8 cellular contexts compared by ENCODE assay signal in the genomic region with DNA sequence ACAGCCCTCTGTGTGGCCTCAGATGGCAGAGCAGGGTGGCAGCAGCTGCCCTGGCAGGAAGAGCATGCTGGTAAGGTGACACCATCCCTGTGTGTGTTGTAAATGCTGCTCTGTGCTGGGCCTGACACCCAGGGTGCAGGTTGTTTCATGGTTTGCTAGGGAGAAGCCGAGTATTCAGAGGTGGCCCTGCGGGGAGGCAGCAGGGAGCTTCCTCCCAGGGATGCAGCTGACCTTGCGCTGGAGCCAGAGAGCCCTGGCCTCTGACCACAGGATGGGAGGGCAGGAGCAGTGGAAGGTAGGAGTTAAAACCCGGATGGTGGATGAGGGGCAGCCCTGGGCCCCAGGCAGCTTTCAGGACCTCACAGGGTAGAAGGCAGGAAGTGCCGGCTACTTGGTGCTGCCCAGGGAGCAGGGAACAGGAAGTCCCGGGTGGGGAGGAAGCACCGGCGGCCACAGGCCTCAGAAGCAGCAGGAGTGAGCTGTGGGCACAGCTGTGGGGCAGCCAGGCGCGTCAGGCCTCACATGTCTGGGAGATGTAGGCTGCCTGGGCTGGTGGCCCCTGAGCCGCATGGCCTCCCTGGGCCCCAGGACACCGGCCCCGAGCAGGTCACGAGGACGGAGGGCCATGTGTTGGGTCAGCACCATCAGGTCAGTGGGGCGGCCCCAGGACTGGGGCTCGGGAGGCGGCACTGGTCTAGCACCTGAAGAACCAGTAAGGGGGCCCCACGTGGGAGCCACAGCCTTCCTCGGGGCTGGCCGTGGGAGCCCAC. TPM values are rescaled to one million over a fixed set of nuclear protein-coding genes. Genes with fewer than 3 reads are reported as not detected.
DNase-seq lines count a peak whose midpoint lies in the region; ATAC-seq and TF ChIP-seq lines count a peak whose summit lies in the region.

No MANE protein-coding gene starts in this region.

- H3K9ac ChIP-seq in SK-N-SH = no peak overlapping the region; the same call in 1 of the 2 replicates

- H3K4me3 ChIP-seq in SK-N-SH (ENCODE audit: low read depth in 2 of 2, low read length in 1 of 2) = no peak overlapping the region
- peak overlapping the region; percentile 21 to 49 for H3K4me3 ChIP-seq in ascending aorta

- H4K20me1 ChIP-seq in SK-N-SH (ENCODE audit: insufficient read depth) = no peaks in the 10 kb centered on the region

- CTCF ChIA-PET in SK-N-SH (lab: Yijun Ruan, JAX) = interaction anchor here (1.2 kb wide), 1 partner anchor 36 kb away, joined by 3 read pairs; no protein-coding TSS in a partner anchor

- peak overlapping the region; percentile 19; the same call in 1 of the 2 replicates for H3K4me2 ChIP-seq in SK-N-SH

- H3K9me2 ChIP-seq in SK-N-SH = no peaks in the 10 kb centered on the region

- peak overlapping the region; percentile 78; the same call in 1 of the 2 replicates for H2AFZ ChIP-seq in SK-N-SH (ENCODE audit: low read depth)

- WGBS in SK-N-SH (ENCODE audit: low lambda C conversion rate) = 73% methylated on average over 5 of the region's 21 CpGs

- POLR2A ChIA-PET in SK-N-SH (lab: Yijun Ruan, JAX) = interaction anchor here (0.6 kb wide), 1 partner anchor 44 kb away, joined by 3 read pairs; no protein-coding TSS in a partner anchor

- H3K27me3 ChIP-seq in SK-N-SH (ENCODE audit: insufficient read depth) (no peaks in the 10 kb centered on the region), ascending aorta (no peaks in the 10 kb centered on the region)

- peaks cover 4% of the 10 kb centered on the region for H3F3A ChIP-seq in SK-N-SH (replicated peaks; ENCODE audit: insufficient read depth)

- H3K27ac ChIP-seq in SK-N-SH (ENCODE audit: low read depth in 2 of 2, low read length in 1 of 2) (peak overlapping the region; percentile 15 to 81; a peak in 3 of 4 replicates), ascending aorta (peak overlapping the region; percentile 40 to 72)

- H3K79me2 ChIP-seq in SK-N-SH (ENCODE audit: insufficient read depth) = 0 out of 2 replicates have a peak, but pooled peaks cover under 1% of the 10 kb centered on the region

- ATAC-seq in GM19468 (IDR thresholded peaks at IDR 0.05; ENCODE audit: extremely low read depth, unreplicated experiment) = peak; percentile 31

- H3K36me3 ChIP-seq in SK-N-SH (replicated peaks in 1 of 2; ENCODE audit: control insufficient read depth in 1 of 2, insufficient read depth in 2 of 2, low read length in 1 of 2) (peaks cover 0 to 5% of the 10 kb centered on the region in 2 experiments), ascending aorta (no peaks in the 10 kb centered on the region)

- TF ChIP-seq RAD21 in SK-N-SH (IDR thresholded peaks at IDR 0.05; ENCODE audit: low read length) = no peak

- no peak for TF ChIP-seq EP300 in SK-N-SH (IDR thresholded peaks at IDR 0.05; ENCODE audit: borderline replicate concordance in 1 of 2, low read depth in 1 of 2, low read length in 1 of 2)

- DNase-seq in COLO829 (ENCODE audit: low spot score) = peak; percentile 78
- DNase-seq in HT1080 (ENCODE audit: low read depth) = peak; percentile 91
- DNase-seq in SK-N-SH = peak; percentile 82
- peak; percentile 57 to 86 for DNase-seq in ascending aorta (ENCODE audit: low spot score in 2 of 2)
- DNase-seq in iPS-NIHi11 (ENCODE audit: low spot score) = peak; percentile 75
- peak; percentile 44 for DNase-seq in stimulated activated CD4-positive, alpha-beta T cell treated with anti-CD3 and anti-CD28 coated beads, Interleukin-12 subunit alpha, Interleukin-12 subunit beta, amount 100 ng/mL, for 4 hours
- DNase-seq in middle frontal gyrus (ENCODE audit: extremely low spot score, low spot score) = no peak

- peaks cover 5% of the 10 kb centered on the region; the same call in 1 of the 2 replicates for H3K9me3 ChIP-seq in SK-N-SH
- peaks cover 0 to 9% of the 10 kb centered on the region in 2 donors for H3K9me3 ChIP-seq in ascending aorta

- no peak for TF ChIP-seq CTCF in SK-N-SH (IDR thresholded peaks at IDR 0.05)
- no peak for TF ChIP-seq CTCF in ascending aorta (IDR thresholded peaks at IDR 0.05)

- H3K4me1 ChIP-seq in SK-N-SH (ENCODE audit: control insufficient read depth in 1 of 2, insufficient read depth in 2 of 2, low read depth in 1 of 2, low read length in 1 of 2) (peaks cover 0 to 53% of the 10 kb centered on the region in 2 experiments; a peak in 1 of 4 replicates), ascending aorta (no peaks in the 10 kb centered on the region)

- intact Hi-C loops in ascending aorta (cut with DNase I) = no loop called here

TF ChIP-seq in SK-N-SH, 30 proteins besides CTCF, POLR2A, EP300 and RAD21:
- TF ChIP-seq TAF1 (IDR thresholded peaks at IDR 0.05; ENCODE audit: borderline replicate concordance, low read depth, low read length) (0 out of 2 replicates have a peak, but pooled peaks have one; percentile 9), GABPA (IDR thresholded peaks at IDR 0.05; ENCODE audit: low read depth) (peak; percentile 65), EZH2phosphoT487 (IDR thresholded peaks at IDR 0.05; ENCODE audit: borderline replicate concordance, low read depth) (no peak), MXI1 (IDR thresholded peaks at IDR 0.05; ENCODE audit: low read depth, low read length) (peak; percentile 36; the same call in 1 of the 2 replicates)
TF ChIP-seq in SK-N-SH: peak in this region for 3.

RNA-seq across cellular contexts. Expression of gene SH3BP2, which starts 19.1 kb away (rescaled TPM):
- 25.3 and 35.1 TPM in 2 replicates for total RNA-seq in HT1080 (2014; rRNA removed; shearing (Covaris generic))
- 13.9 and 14.8 TPM in 2 replicates for polyA plus RNA-seq in HT1080 (2015; cell fraction: cytosol; rRNA removed)
- 64.3 and 75.6 TPM in 2 replicates for polyA plus RNA-seq in HT1080 (2015; cell fraction: nucleus; rRNA removed)
- 25.2 and 26.8 TPM in 2 replicates for polyA plus RNA-seq in SK-N-SH (2012; rRNA removed)
- polyA plus RNA-seq in SK-N-SH (2012; cell fraction: cytosol; rRNA removed) = 5.6 and 8.5 TPM in 2 replicates
- polyA plus RNA-seq in SK-N-SH (2012; cell fraction: nucleus; rRNA removed) = 132 and 143 TPM in 2 replicates
- 70.6 TPM for total RNA-seq in ascending aorta

RNA-seq across cellular contexts. Expression of gene ADD1, which starts 31.6 kb away (rescaled TPM):
- 102 and 129 TPM in 2 replicates for total RNA-seq in HT1080 (2014; rRNA removed; shearing (Covaris generic))
- 66.5 and 81.5 TPM in 2 replicates for polyA plus RNA-seq in HT1080 (2015; cell fraction: cytosol; rRNA removed)
- 107 and 115 TPM in 2 replicates for polyA plus RNA-seq in HT1080 (2015; cell fraction: nucleus; rRNA removed)
- 97.0 and 155 TPM in 2 replicates for polyA plus RNA-seq in SK-N-SH (2012; rRNA removed)
- 100 and 114 TPM in 2 replicates for polyA plus RNA-seq in SK-N-SH (2012; cell fraction: cytosol; rRNA removed)
- 317 and 506 TPM in 2 replicates for polyA plus RNA-seq in SK-N-SH (2012; cell fraction: nucleus; rRNA removed)
- total RNA-seq in ascending aorta = 261 TPM

RNA-seq across cellular contexts. Expression of gene TNIP2, which starts 55.9 kb away (rescaled TPM):
- total RNA-seq in HT1080 (2014; rRNA removed; shearing (Covaris generic)) = 62.4 and 72.5 TPM in 2 replicates
- 54.2 and 54.8 TPM in 2 replicates for polyA plus RNA-seq in HT1080 (2015; cell fraction: cytosol; rRNA removed)
- polyA plus RNA-seq in HT1080 (2015; cell fraction: nucleus; rRNA removed) = 52.2 and 56.0 TPM in 2 replicates
- 68.2 and 78.9 TPM in 2 replicates for polyA plus RNA-seq in SK-N-SH (2012; rRNA removed)
- polyA plus RNA-seq in SK-N-SH (2012; cell fraction: cytosol; rRNA removed) = 47.4 and 57.1 TPM in 2 replicates
- 175 and 261 TPM in 2 replicates for polyA plus RNA-seq in SK-N-SH (2012; cell fraction: nucleus; rRNA removed)
- total RNA-seq in ascending aorta = 65.6 TPM

Comparison
In these comparisons a context has a peak if more than half of its experiments do, and no peak if none do; other contexts are left out.
1. H3K4me3 ChIP-seq: peak in ascending aorta (2 of 2); none in SK-N-SH (0 of 2).